In the genomic region with DNA sequence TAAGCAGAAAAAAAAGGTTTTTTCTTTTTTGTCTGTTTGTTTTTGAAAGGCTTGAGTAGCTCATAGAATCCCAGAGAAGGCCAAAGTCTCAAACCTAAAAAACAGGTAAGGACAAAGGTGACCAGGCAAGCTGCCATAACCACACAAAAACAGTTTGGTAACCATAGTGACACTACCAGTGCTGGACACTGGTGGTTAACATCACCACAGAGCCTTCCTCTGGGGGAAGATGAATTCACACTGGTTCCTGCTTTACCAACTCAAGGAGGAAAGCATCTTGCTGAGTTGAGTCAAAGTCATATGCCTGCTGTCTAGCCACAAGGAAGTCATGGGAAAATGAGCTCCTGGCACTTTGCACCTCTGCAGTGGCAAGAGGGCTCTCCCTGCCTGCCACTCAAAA, we compare ENCODE assay signal across 27 cellular contexts. TPM values are rescaled to one million over a fixed set of nuclear protein-coding genes. Genes with fewer than 3 reads are reported as not detected.
A peak's percentile ranks its signal among the peaks of the same experiment; 100 is the strongest.
DNase-seq lines count a peak whose midpoint lies in the region; ATAC-seq, FAIRE-seq and TF ChIP-seq lines count a peak whose summit lies in the region.
"Had no signal": no experiment of that assay in that cellular context is flagged by ENCODE, and none has a peak within 500 bp of the region (broad histone marks: within the 10 kb centered on the region; RNA-seq: fewer than 3 reads in every experiment).

No MANE protein-coding gene starts in this region.

- DNase-seq in DMS53 (lab: John Stamatoyannopoulos, UW) (peak; percentile 26), DMS53 treated with DMSO at 0.1 percent for 48 hours (lab: John Stamatoyannopoulos, UW; ENCODE audit: unreplicated experiment) (no peak), RCC 7860 (ENCODE audit: low spot score) (peak; percentile 3), kidney (no peak), stromal cell of bone marrow (ENCODE audit: low read depth) (peak; percentile 49), suprapubic skin (ENCODE audit: low spot score in 2 of 2) (no peak)
- DNase-seq: activated T-cell treated with anti-CD3 and anti-CD28 coated beads for 4 hours; amygdala; Calu3; Kasumi-1; MV-4-11; NCI-H1436; NCI-H2081; NCI-H526; occipital lobe; psoas muscle; SIG-M5; stimulated activated CD4-positive, alpha-beta T cell treated with anti-CD3 and anti-CD28 coated beads, Interleukin-15, amount 100 ng/mL, for 24 hours; SW 1271 had no signal

- H3K36me3 ChIP-seq in kidney (ENCODE audit: control insufficient read depth in 1 of 2, insufficient read depth in 2 of 2, low read length in 2 of 2) (no peaks in the 10 kb centered on the region), suprapubic skin (no peaks in the 10 kb centered on the region)

- TF ChIP-seq EP300 in suprapubic skin (IDR thresholded peaks at IDR 0.05), result no peak

- no peaks in the 10 kb centered on the region for H3K27me3 ChIP-seq in suprapubic skin

- no peak overlapping the region for H3K9ac ChIP-seq in kidney (ENCODE audit: low read length in 2 of 2)

- no peak for TF ChIP-seq POLR2A in suprapubic skin (IDR thresholded peaks at IDR 0.05)

- ATAC-seq in HG03565 (IDR thresholded peaks at IDR 0.05; ENCODE audit: unreplicated experiment), result no peak
- no peak for ATAC-seq in GM19023 (IDR thresholded peaks at IDR 0.05; ENCODE audit: unreplicated experiment)
- ATAC-seq: natural killer cell treated with Interleukin-12 subunit alpha and Interleukin-12 subunit beta and Interleukin-15 and Interleukin-18, amount 100 ng/mL, for 72 hours; Panc1; psoas muscle; stimulated activated effector memory CD8-positive, alpha-beta T cell treated with anti-CD3 and anti-CD28 coated beads, Interleukin-12 subunit alpha, Interleukin-12 subunit beta, amount 100 ng/mL, for 72 hours had no signal

- no peak overlapping the region for H3K27ac ChIP-seq in kidney (ENCODE audit: low read depth in 2 of 2, low read length in 2 of 2)
- H3K27ac ChIP-seq in suprapubic skin, result no peak overlapping the region
- H3K27ac ChIP-seq: 22Rv1, psoas muscle had no signal

- H3K4me3 ChIP-seq in kidney (ENCODE audit: low read length in 2 of 2) (no peak overlapping the region), suprapubic skin (no peak overlapping the region)
- H3K4me3 ChIP-seq: psoas muscle had no signal

- H3K9me3 ChIP-seq in kidney (ENCODE audit: control insufficient read depth in 1 of 2, low read length in 2 of 2) (no peaks in the 10 kb centered on the region), suprapubic skin (no peaks in the 10 kb centered on the region)
- H3K9me3 ChIP-seq: psoas muscle had no signal

- TF ChIP-seq CTCF in kidney (IDR thresholded peaks at IDR 0.05; ENCODE audit: borderline replicate concordance, extremely low read depth, insufficient read depth) (no peak), suprapubic skin (IDR thresholded peaks at IDR 0.05) (no peak)

- intact Hi-C loops in kidney (cut with DNase I), result no loop called here

- no peaks in the 10 kb centered on the region for H3K4me1 ChIP-seq in kidney (ENCODE audit: control insufficient read depth in 1 of 2, insufficient read depth in 1 of 2, low read depth in 1 of 2, low read length in 2 of 2)
- no peaks in the 10 kb centered on the region for H3K4me1 ChIP-seq in suprapubic skin
- H3K4me1 ChIP-seq: psoas muscle had no signal

- FAIRE-seq in RCC 7860 (lab: Jason Lieb, UNC) (no peak), kidney (lab: Jason Lieb, UNC) (peak; percentile 87)
- FAIRE-seq: bronchial epithelial cell, H54 had no signal

RNA-seq across cellular contexts. Expression of a gene that starts 32.5 kb away (rescaled TPM):
- total RNA-seq in kidney, result 85.8 TPM
- polyA plus RNA-seq in kidney (ENCODE audit: insufficient read depth, low read depth, low replicate concordance), result 19.6 TPM
- total RNA-seq in suprapubic skin, result 10 to 100 TPM; 55.7 to 97.7 (median 63.5) TPM

Comparison
In these comparisons a context has a peak if more than half of its experiments do, and no peak if none do; other contexts are left out.
1. DNase-seq: peak in DMS53 (single experiment), RCC 7860 (single experiment) and stromal cell of bone marrow (single experiment); none in DMS53 treated with DMSO at 0.1 percent for 48 hours (single experiment), kidney (single experiment) and suprapubic skin (0 of 2).